24 cellular contexts compared by ENCODE assay signal in genomic region chr3:194638991-194639605, GRCh38. TPM values are rescaled to one million over a fixed set of nuclear protein-coding genes. Genes with fewer than 3 reads are reported as not detected.
A peak's percentile ranks its signal among the peaks of the same experiment; 100 is the strongest.
DNase-seq lines count a peak whose midpoint lies in the region; ATAC-seq, FAIRE-seq and TF ChIP-seq lines count a peak whose summit lies in the region.
"Had no signal": no experiment of that assay in that cellular context is flagged by ENCODE, and none has a peak within 500 bp of the region (broad histone marks: within the 10 kb centered on the region; RNA-seq: fewer than 3 reads in every experiment).

No MANE protein-coding gene starts in this region.

- no peaks in the 10 kb centered on the region for H3K9me3 Mint-ChIP-seq in CD8-positive, alpha-beta T cell
- H3K9me3 Mint-ChIP-seq: activated naive CD4-positive, alpha-beta T cell treated with anti-CD3 and anti-CD28 coated beads, Interleukin-2, amount 50 U/mL, for 24 hours had no signal

- H3K9ac ChIP-seq in SK-N-SH: no peak overlapping the region
- H3K9ac ChIP-seq in endothelial cell of umbilical vein (replicated peaks; ENCODE audit: extremely low read depth, insufficient read depth, low read length): peak overlapping the region; percentile 73
- H3K9ac ChIP-seq in kidney (ENCODE audit: low read length in 2 of 2): no peak overlapping the region

- dilution Hi-C loops in endothelial cell of umbilical vein (cut with MboI; ENCODE audit: extremely low pct_ligation_motif_present, low sequenced_read_pairs): no loop called here

- H3K9me3 ChIP-seq in SK-N-SH (no peaks in the 10 kb centered on the region), endothelial cell of umbilical vein (replicated peaks; ENCODE audit: control insufficient read depth, insufficient read depth, low read length) (no peaks in the 10 kb centered on the region), sigmoid colon (no peaks in the 10 kb centered on the region), kidney (ENCODE audit: control insufficient read depth in 1 of 2, low read length in 2 of 2) (no peaks in the 10 kb centered on the region)
- H3K9me3 ChIP-seq in CD8-positive, alpha-beta T cell (ENCODE audit: low read length): no peaks in the 10 kb centered on the region
- H3K9me3 ChIP-seq: SJSA1, testis had no signal

- no peak overlapping the region for H2AFZ ChIP-seq in SK-N-SH (ENCODE audit: low read depth)
- no peak overlapping the region for H2AFZ ChIP-seq in endothelial cell of umbilical vein (ENCODE audit: low read depth, low read length)

- H3K27ac ChIP-seq in SK-N-SH (ENCODE audit: low read depth in 2 of 2, low read length in 1 of 2): no peak overlapping the region
- no peak overlapping the region for H3K27ac ChIP-seq in CD8-positive, alpha-beta T cell (ENCODE audit: low read depth, low read length)
- H3K27ac ChIP-seq in endothelial cell of umbilical vein (ENCODE audit: insufficient read depth, low read depth, low read length): peak overlapping the region; percentile 91
- no peak overlapping the region for H3K27ac ChIP-seq in sigmoid colon
- no peak overlapping the region for H3K27ac ChIP-seq in kidney (ENCODE audit: low read depth in 2 of 2, low read length in 2 of 2)
- H3K27ac ChIP-seq: 22Rv1 had no signal

- no peaks in the 10 kb centered on the region for H4K20me1 ChIP-seq in SK-N-SH (ENCODE audit: insufficient read depth)
- no peaks in the 10 kb centered on the region for H4K20me1 ChIP-seq in endothelial cell of umbilical vein (replicated peaks; ENCODE audit: control insufficient read depth, extremely low read depth, insufficient read depth, low read length)

- no peak for TF ChIP-seq CTCF in SK-N-SH (IDR thresholded peaks at IDR 0.05)
- TF ChIP-seq CTCF in CD8-positive, alpha-beta T cell (IDR thresholded peaks at IDR 0.05): no peak
- no peak for TF ChIP-seq CTCF in endothelial cell of umbilical vein (IDR thresholded peaks at IDR 0.05; ENCODE audit: extremely low read depth in 1 of 2, insufficient read depth in 1 of 2, low read depth in 1 of 2, low read length in 2 of 2)
- no peak for TF ChIP-seq CTCF in sigmoid colon (IDR thresholded peaks at IDR 0.05)
- no peak for TF ChIP-seq CTCF in kidney (IDR thresholded peaks at IDR 0.05; ENCODE audit: borderline replicate concordance, extremely low read depth, insufficient read depth)
- no peak for TF ChIP-seq CTCF in foreskin fibroblast (IDR thresholded peaks at IDR 0.05; ENCODE audit: low read depth, low read length)

- no peak for TF ChIP-seq RAD21 in SK-N-SH (IDR thresholded peaks at IDR 0.05; ENCODE audit: low read length)

- TF ChIP-seq POLR2A in endothelial cell of umbilical vein (IDR thresholded peaks at IDR 0.05; ENCODE audit: low read depth, low read length) (no peak), sigmoid colon (IDR thresholded peaks at IDR 0.05) (no peak)

- BruUV-seq in endothelial cell of umbilical vein (replicated peaks; lab: Mats Ljungman, UMichigan): no TSS peak

- peaks cover 12% of the 10 kb centered on the region for H3K4me1 Mint-ChIP-seq in CD8-positive, alpha-beta T cell (ENCODE audit: low read depth)

- peak overlapping the region; percentile 52 for H3K27ac Mint-ChIP-seq in CD8-positive, alpha-beta T cell

- H3K36me3 ChIP-seq in SK-N-SH (replicated peaks in 1 of 2; ENCODE audit: control insufficient read depth in 1 of 2, insufficient read depth in 2 of 2, low read length in 1 of 2) (peaks cover 26 to 28% of the 10 kb centered on the region in 2 experiments), endothelial cell of umbilical vein (ENCODE audit: control insufficient read depth in 2 of 2, extremely low read depth in 1 of 2, insufficient read depth in 2 of 2, low read length in 2 of 2) (peaks cover 0 to 7% of the 10 kb centered on the region in 2 experiments), sigmoid colon (peaks cover 8 to 40% (median 20%) of the 10 kb centered on the region in 4 donors), kidney (ENCODE audit: control insufficient read depth in 1 of 2, insufficient read depth in 2 of 2, low read length in 2 of 2) (peaks cover 3 to 4% of the 10 kb centered on the region in 2 donors)
- peaks cover 19% of the 10 kb centered on the region for H3K36me3 ChIP-seq in CD8-positive, alpha-beta T cell (ENCODE audit: insufficient read depth, low read length)

- no peaks in the 10 kb centered on the region for H3K9me2 ChIP-seq in SK-N-SH

- peaks cover 35% of the 10 kb centered on the region for H3F3A ChIP-seq in SK-N-SH (replicated peaks; ENCODE audit: insufficient read depth)

- POLR2A ChIA-PET in SK-N-SH (lab: Yijun Ruan, JAX) (no interaction called here), endothelial cell of umbilical vein (lab: Charles Lee) (interaction anchor here (0.6 to 1.3 kb wide), 6 partner anchors 13 to 516 kb away, joined by 3 to 8 read pairs (median 3); no protein-coding TSS in a partner anchor)
- POLR2A ChIA-PET in CD8-positive, alpha-beta T cell (lab: Charles Lee): interaction anchor here (1.0 kb wide), 1 partner anchor 10 kb away, joined by 4 read pairs; no protein-coding TSS in a partner anchor

- FAIRE-seq in endothelial cell of umbilical vein (lab: Jason Lieb, UNC) (no peak), kidney (lab: Jason Lieb, UNC) (no peak)

- H3K4me1 ChIP-seq in SK-N-SH (ENCODE audit: control insufficient read depth in 1 of 2, insufficient read depth in 2 of 2, low read depth in 1 of 2, low read length in 1 of 2) (peaks cover 0 to 8% of the 10 kb centered on the region in 2 experiments; a peak in 1 of 4 replicates), endothelial cell of umbilical vein (ENCODE audit: control insufficient read depth, extremely low read depth, insufficient read depth, low read length) (peaks cover 35% of the 10 kb centered on the region), sigmoid colon (no peaks in the 10 kb centered on the region), kidney (ENCODE audit: control insufficient read depth in 1 of 2, insufficient read depth in 1 of 2, low read depth in 1 of 2, low read length in 2 of 2) (no peaks in the 10 kb centered on the region)
- H3K4me1 ChIP-seq in CD8-positive, alpha-beta T cell (ENCODE audit: insufficient read depth, low read length): no peaks in the 10 kb centered on the region
- H3K4me1 ChIP-seq: testis had no signal

- CTCF ChIA-PET in SK-N-SH (lab: Yijun Ruan, JAX): interaction anchor here (1.2 kb wide), 1 partner anchor 9 kb away, joined by 3 read pairs; no protein-coding TSS in a partner anchor
- CTCF ChIA-PET in CD8-positive, alpha-beta T cell (lab: Charles Lee): interaction anchor here (0.6 to 1.1 kb wide), 3 partner anchors 44 to 203 kb away, joined by 3 to 4 read pairs (median 3); no protein-coding TSS in a partner anchor
- CTCF ChIA-PET in endothelial cell of umbilical vein (lab: Charles Lee): interaction anchor here (0.6 to 3.8 kb wide), 10 partner anchors 17 to 631 kb away, joined by 3 to 52 read pairs (median 10); partner anchors contain the start of gene LSG1

- no peaks in the 10 kb centered on the region for H3K27me3 Mint-ChIP-seq in CD8-positive, alpha-beta T cell (ENCODE audit: low read depth)
- H3K27me3 Mint-ChIP-seq: activated naive CD4-positive, alpha-beta T cell treated with anti-CD3 and anti-CD28 coated beads, Interleukin-2, amount 50 U/mL, for 24 hours had no signal

- H3K79me2 ChIP-seq in SK-N-SH (ENCODE audit: insufficient read depth) (peaks cover 6% of the 10 kb centered on the region), endothelial cell of umbilical vein (ENCODE audit: control insufficient read depth, insufficient read depth, low read length) (no peaks in the 10 kb centered on the region)

- H3K4me2 ChIP-seq in SK-N-SH (peak overlapping the region; percentile 62; the same call in 1 of the 2 replicates), endothelial cell of umbilical vein (ENCODE audit: insufficient read depth, low read length) (no peak overlapping the region)

- intact Hi-C loops in CD8-positive, alpha-beta T cell (cut with DNase I, micrococcal nuclease): no loop called here
- intact Hi-C loops in endothelial cell of umbilical vein (cut with micrococcal nuclease) (no loop called here), sigmoid colon (cut with DNase I) (no loop called here), kidney (cut with DNase I) (no loop called here)

- no peak for ATAC-seq in SK-N-SH treated with all-trans-retinoic acid at 6 μM for 48 hours
- no peak for ATAC-seq in CD8-positive, alpha-beta T cell

- H3K4me3 ChIP-seq in SK-N-SH (ENCODE audit: low read depth in 2 of 2, low read length in 1 of 2) (no peak overlapping the region), endothelial cell of umbilical vein (replicated peaks in 1 of 3; ENCODE audit: insufficient read depth in 1 of 3, low read depth in 1 of 3, low read length in 3 of 3) (no peak overlapping the region), sigmoid colon (no peak overlapping the region), kidney (ENCODE audit: low read length in 2 of 2) (no peak overlapping the region), foreskin fibroblast (ENCODE audit: low read depth in 1 of 2, low read length in 2 of 2) (no peak overlapping the region)
- H3K4me3 ChIP-seq in CD8-positive, alpha-beta T cell (ENCODE audit: low read depth, low read length): no peak overlapping the region
- H3K4me3 ChIP-seq: SJSA1, testis had no signal

- no peak overlapping the region for H3K4me3 Mint-ChIP-seq in CD8-positive, alpha-beta T cell
- H3K4me3 Mint-ChIP-seq: activated naive CD4-positive, alpha-beta T cell treated with anti-CD3 and anti-CD28 coated beads, Interleukin-2, amount 50 U/mL, for 24 hours had no signal

- TF ChIP-seq EP300 in SK-N-SH (IDR thresholded peaks at IDR 0.05; ENCODE audit: borderline replicate concordance in 1 of 2, low read depth in 1 of 2, low read length in 1 of 2): no peak
- no peak for TF ChIP-seq EP300 in sigmoid colon (IDR thresholded peaks at IDR 0.05)

- no peak for DNase-seq in SK-N-SH
- no peak for DNase-seq in CD8-positive, alpha-beta T cell
- no peak for DNase-seq in endothelial cell of umbilical vein (ENCODE audit: low read depth, low spot score)
- peak; percentile 21 for DNase-seq in sigmoid colon
- DNase-seq in kidney: no peak
- DNase-seq in foreskin fibroblast: no peak
- DNase-seq in AG20443 (ENCODE audit: low spot score): no peak
- DNase-seq: activated CD4-positive, alpha-beta T cell treated with anti-CD3 and anti-CD28 coated beads for 4 hours; Calu3; central memory CD4-positive, alpha-beta T cell; dermis blood vessel endothelial cell; HCEC 1CT; Karpas-422; mammary epithelial cell; NCI-H524; NK-92 treated with Interleukin-12 subunit alpha and Interleukin-12 subunit beta, amount 100 ng/mL, for 24 hours; stimulated activated CD4-positive, alpha-beta T cell treated with anti-CD3 and anti-CD28 coated beads, Interleukin-12 subunit alpha, Interleukin-12 subunit beta, amount 100 ng/mL, for 4 hours; stimulated activated CD4-positive, alpha-beta T cell treated with anti-CD3 and anti-CD28 coated beads, Interleukin-4, amount 100 ng/mL, for 4 hours; stimulated activated naive CD4-positive, alpha-beta T cell treated with Interleukin-2 at 50 U/mL for 16 hours; testis had no signal

- 96% methylated on average over 10 of the region's 10 CpGs for WGBS in SK-N-SH (ENCODE audit: low lambda C conversion rate)
- WGBS in sigmoid colon, 2 donors: 96% methylated on average over 10 of the region's 10 CpGs

- H3K9me1 ChIP-seq in endothelial cell of umbilical vein (replicated peaks; ENCODE audit: control insufficient read depth, extremely low read depth, insufficient read depth, low read length): no peaks in the 10 kb centered on the region

- H3K36me3 Mint-ChIP-seq in CD8-positive, alpha-beta T cell: peaks cover 39% of the 10 kb centered on the region

- H3K27me3 ChIP-seq in SK-N-SH (ENCODE audit: insufficient read depth): no peaks in the 10 kb centered on the region
- H3K27me3 ChIP-seq in CD8-positive, alpha-beta T cell (ENCODE audit: insufficient read depth, low read length): no peaks in the 10 kb centered on the region
- no peaks in the 10 kb centered on the region for H3K27me3 ChIP-seq in endothelial cell of umbilical vein (ENCODE audit: control insufficient read depth in 2 of 2, insufficient read depth in 2 of 2, low read length in 2 of 2)
- H3K27me3 ChIP-seq in sigmoid colon: no peaks in the 10 kb centered on the region
- H3K27me3 ChIP-seq: SJSA1, testis had no signal

RNA-seq across cellular contexts. Expression of gene TMEM44, which starts 5.9 kb away (rescaled TPM):
- polyA plus RNA-seq in SK-N-SH (2012; rRNA removed) (22.6 and 26.1 TPM in 2 replicates), endothelial cell of umbilical vein (88.8 and 93.8 TPM in 2 replicates), sigmoid colon (10 to 100 TPM; 24.0 to 25.8 (median 25.7) TPM), kidney (ENCODE audit: insufficient read depth, low read depth, low replicate concordance) (7.0 TPM)
- 10.9 and 14.7 TPM in 2 replicates for polyA plus RNA-seq in SK-N-SH (2012; cell fraction: cytosol; rRNA removed)
- polyA plus RNA-seq in SK-N-SH (2012; cell fraction: nucleus; rRNA removed): 98.9 and 101 TPM in 2 replicates
- 1 to 10 TPM; 1.0 to 2.4 TPM for total RNA-seq in CD8-positive, alpha-beta T cell
- total RNA-seq in endothelial cell of umbilical vein (115 and 125 TPM in 2 replicates), sigmoid colon (10 to 100 TPM in 1 of 4 donors, 1 to 10 TPM in 3; 2.0 to 11.9 (median 5.2) TPM), kidney (15.7 TPM)
- 73.3 and 74.2 TPM in 2 replicates for polyA plus RNA-seq in endothelial cell of umbilical vein (2011; cell fraction: cytosol; rRNA removed)
- polyA plus RNA-seq in endothelial cell of umbilical vein (2011; cell fraction: nucleus; rRNA removed): 348 and 401 TPM in 2 replicates
- polyA plus RNA-seq in endothelial cell of umbilical vein (2012): 34.9 and 42.8 TPM in 2 replicates
- 87.1 and 91.8 TPM in 2 replicates for polyA minus RNA-seq in endothelial cell of umbilical vein
- polyA minus RNA-seq in endothelial cell of umbilical vein (2011; cell fraction: cytosol; rRNA and poly(A)+ RNA removed): 7.1 TPM
- 95.3 and 107 TPM in 2 replicates for polyA minus RNA-seq in endothelial cell of umbilical vein (2011; cell fraction: nucleus; rRNA and poly(A)+ RNA removed)

RNA-seq across cellular contexts. Expression of gene LSG1, which starts 32.9 kb away (rescaled TPM):
- polyA plus RNA-seq in SK-N-SH (2012; rRNA removed) (35.1 and 43.7 TPM in 2 replicates), endothelial cell of umbilical vein (47.1 and 50.0 TPM in 2 replicates), sigmoid colon (10 to 100 TPM in 1 of 3 donors, 1 to 10 TPM in 2; 6.0 to 20.4 (median 9.6) TPM), kidney (ENCODE audit: insufficient read depth, low read depth, low replicate concordance) (14.8 TPM)
- polyA plus RNA-seq in SK-N-SH (2012; cell fraction: cytosol; rRNA removed): 26.8 and 28.2 TPM in 2 replicates
- polyA plus RNA-seq in SK-N-SH (2012; cell fraction: nucleus; rRNA removed): 58.5 and 98.0 TPM in 2 replicates
- total RNA-seq in CD8-positive, alpha-beta T cell: 10 to 100 TPM; 63.8 to 69.6 TPM
- total RNA-seq in endothelial cell of umbilical vein (48.3 and 52.7 TPM in 2 replicates), sigmoid colon (10 to 100 TPM; 21.0 to 32.4 (median 27.2) TPM), kidney (33.3 TPM)
- polyA plus RNA-seq in endothelial cell of umbilical vein (2011; cell fraction: cytosol; rRNA removed): 35.2 and 39.4 TPM in 2 replicates
- polyA plus RNA-seq in endothelial cell of umbilical vein (2011; cell fraction: nucleus; rRNA removed): 263 and 312 TPM in 2 replicates
- polyA plus RNA-seq in endothelial cell of umbilical vein (2012): 29.2 and 52.6 TPM in 2 replicates
- polyA minus RNA-seq in endothelial cell of umbilical vein: 86.6 and 130 TPM in 2 replicates
- 33.1 TPM for polyA minus RNA-seq in endothelial cell of umbilical vein (2011; cell fraction: cytosol; rRNA and poly(A)+ RNA removed)
- polyA minus RNA-seq in endothelial cell of umbilical vein (2011; cell fraction: nucleus; rRNA and poly(A)+ RNA removed): 95.1 and 134 TPM in 2 replicates

RNA-seq across cellular contexts. Expression of gene FAM43A, which starts 46.6 kb away (rescaled TPM):
- polyA plus RNA-seq in SK-N-SH (2012; rRNA removed) (1.8 and 2.4 TPM in 2 replicates), endothelial cell of umbilical vein (244 and 316 TPM in 2 replicates), sigmoid colon (10 to 100 TPM; 10.2 to 62.8 (median 35.8) TPM), kidney (ENCODE audit: insufficient read depth, low read depth, low replicate concordance) (5.0 TPM)
- polyA plus RNA-seq in SK-N-SH (2012; cell fraction: cytosol; rRNA removed): 1.2 and 2.0 TPM in 2 replicates
- polyA plus RNA-seq in SK-N-SH (2012; cell fraction: nucleus; rRNA removed): 4.3 and 4.7 TPM in 2 replicates
- total RNA-seq in CD8-positive, alpha-beta T cell: 10 to 100 TPM; 12.7 to 13.0 TPM
- total RNA-seq in endothelial cell of umbilical vein (246 and 307 TPM in 2 replicates), sigmoid colon (10 to 100 TPM; 11.1 to 17.8 (median 12.7) TPM), kidney (11.4 TPM)
- polyA plus RNA-seq in endothelial cell of umbilical vein (2011; cell fraction: cytosol; rRNA removed): 143 and 265 TPM in 2 replicates
- 173 and 198 TPM in 2 replicates for polyA plus RNA-seq in endothelial cell of umbilical vein (2011; cell fraction: nucleus; rRNA removed)
- 105 and 115 TPM in 2 replicates for polyA plus RNA-seq in endothelial cell of umbilical vein (2012)
- polyA minus RNA-seq in endothelial cell of umbilical vein: 94.3 and 128 TPM in 2 replicates
- 3.8 TPM for polyA minus RNA-seq in endothelial cell of umbilical vein (2011; cell fraction: cytosol; rRNA and poly(A)+ RNA removed)
- polyA minus RNA-seq in endothelial cell of umbilical vein (2011; cell fraction: nucleus; rRNA and poly(A)+ RNA removed): 53.5 and 134 TPM in 2 replicates

Comparison
In these comparisons a context has a peak if more than half of its experiments do, and no peak if none do; other contexts are left out.
1. RNA of gene FAM43A, which starts 46.6 kb away (total RNA-seq): 246 to 307 TPM in endothelial cell of umbilical vein; 11.1 to 17.8 TPM in sigmoid colon, 12.7 to 13.0 TPM in CD8-positive, alpha-beta T cell and 11.4 TPM in kidney (single experiment); every median in the first group is over 10 times any median in the second.